Comparison of ENCODE assay signal across 10 cellular contexts in genomic region chr4:145828802-145829485, GRCh38.
A peak's percentile ranks its signal among the peaks of the same experiment; 100 is the strongest.
DNase-seq lines count a peak whose midpoint lies in the region; ATAC-seq and TF ChIP-seq lines count a peak whose summit lies in the region.
"Had no signal": no experiment of that assay in that cellular context is flagged by ENCODE, and none has a peak within 500 bp of the region (broad histone marks: within the 10 kb centered on the region; RNA-seq: fewer than 3 reads in every experiment).

No MANE protein-coding gene starts in this region.

- ATAC-seq in GM18517 (IDR thresholded peaks at IDR 0.05; ENCODE audit: unreplicated experiment): peak; percentile 90
- peak; percentile 63 for ATAC-seq in GM21381 (IDR thresholded peaks at IDR 0.05; ENCODE audit: unreplicated experiment)
- ATAC-seq in HG03139 (IDR thresholded peaks at IDR 0.05; ENCODE audit: unreplicated experiment): peak; percentile 58
- peak; percentile 73 for ATAC-seq in activated naive CD8-positive, alpha-beta T cell treated with anti-CD3 and anti-CD28 coated beads, Interleukin-2, amount 50 U/mL, for 24 hours
- ATAC-seq: gastroesophageal sphincter had no signal

- H3K36me3 ChIP-seq in tibial artery: peaks cover 0 to 23% (median 0%) of the 10 kb centered on the region in 3 donors
- H3K36me3 ChIP-seq in Caco-2 (ENCODE audit: control insufficient read depth, insufficient read depth, low read length): no peaks in the 10 kb centered on the region

- intact Hi-C loops in tibial artery (cut with DNase I; ENCODE audit: low total_unique reads): no loop called here
- intact Hi-C loops in Caco-2 (cut with micrococcal nuclease; ENCODE audit: unreplicated experiment): no loop called here

- H3K4me3 ChIP-seq in tibial artery: no peak overlapping the region
- H3K4me3 ChIP-seq in Caco-2 (ENCODE audit: low read depth, low read length): no peak overlapping the region
- H3K4me3 ChIP-seq: gastroesophageal sphincter had no signal

- H3K9me3 Mint-ChIP-seq in activated naive CD8-positive, alpha-beta T cell treated with anti-CD3 and anti-CD28 coated beads, Interleukin-2, amount 50 U/mL, for 24 hours: no peaks in the 10 kb centered on the region
- no peaks in the 10 kb centered on the region for H3K9me3 Mint-ChIP-seq in Caco-2 (ENCODE audit: unreplicated experiment)

- peak overlapping the region; percentile 93 for H3K27ac Mint-ChIP-seq in activated naive CD8-positive, alpha-beta T cell treated with anti-CD3 and anti-CD28 coated beads, Interleukin-2, amount 50 U/mL, for 24 hours
- no peak overlapping the region for H3K27ac Mint-ChIP-seq in Caco-2 (ENCODE audit: unreplicated experiment)

- H3K4me3 Mint-ChIP-seq in activated naive CD8-positive, alpha-beta T cell treated with anti-CD3 and anti-CD28 coated beads, Interleukin-2, amount 50 U/mL, for 24 hours: peak overlapping the region; percentile 59
- H3K4me3 Mint-ChIP-seq in Caco-2 (ENCODE audit: unreplicated experiment): no peak overlapping the region

- H3K27ac ChIP-seq in tibial artery: no peak overlapping the region
- H3K27ac ChIP-seq: gastroesophageal sphincter had no signal

- CTCF ChIA-PET in Caco-2 (lab: Charles Lee): no interaction called here

- no peaks in the 10 kb centered on the region for H3K27me3 ChIP-seq in tibial artery
- no peaks in the 10 kb centered on the region for H3K27me3 ChIP-seq in Caco-2 (replicated peaks; ENCODE audit: control insufficient read depth, insufficient read depth, low read length)
- H3K27me3 ChIP-seq: gastroesophageal sphincter had no signal

- POLR2A ChIA-PET in Caco-2 (lab: Charles Lee): no interaction called here

- no peaks in the 10 kb centered on the region for H3K27me3 Mint-ChIP-seq in activated naive CD8-positive, alpha-beta T cell treated with anti-CD3 and anti-CD28 coated beads, Interleukin-2, amount 50 U/mL, for 24 hours
- H3K27me3 Mint-ChIP-seq in Caco-2 (ENCODE audit: insufficient read depth, unreplicated experiment): no peaks in the 10 kb centered on the region

- H3K36me3 Mint-ChIP-seq in activated naive CD8-positive, alpha-beta T cell treated with anti-CD3 and anti-CD28 coated beads, Interleukin-2, amount 50 U/mL, for 24 hours (ENCODE audit: low read depth): peaks cover 55% of the 10 kb centered on the region
- H3K36me3 Mint-ChIP-seq in Caco-2 (ENCODE audit: insufficient read depth, unreplicated experiment): no peaks in the 10 kb centered on the region

- TF ChIP-seq CTCF in tibial artery (IDR thresholded peaks at IDR 0.05): no peak
- TF ChIP-seq CTCF in Caco-2 (IDR thresholded peaks at IDR 0.05; ENCODE audit: insufficient read depth in 1 of 2, low read depth in 1 of 2, low read length in 1 of 2, severe bottlenecking in 1 of 2, unreplicated experiment in 1 of 2): no peak

- H3K4me1 Mint-ChIP-seq in activated naive CD8-positive, alpha-beta T cell treated with anti-CD3 and anti-CD28 coated beads, Interleukin-2, amount 50 U/mL, for 24 hours: peaks cover 61% of the 10 kb centered on the region
- H3K4me1 Mint-ChIP-seq in Caco-2 (ENCODE audit: low read depth, unreplicated experiment): no peaks in the 10 kb centered on the region

- H3K4me1 ChIP-seq in tibial artery (peaks cover 0 to 9% (median 0%) of the 10 kb centered on the region in 4 donors), Caco-2 (no peaks in the 10 kb centered on the region)
- H3K4me1 ChIP-seq: gastroesophageal sphincter had no signal

- DNase-seq in activated naive CD8-positive, alpha-beta T cell treated with anti-CD3 and anti-CD28 coated beads, Interleukin-2, amount 50 U/mL, for 24 hours: no peak
- DNase-seq in tibial artery (no peak), Caco-2 (no peak), NCI-H526 treated with DMSO at 0.1 percent for 48 hours (lab: John Stamatoyannopoulos, UW) (no peak), SKM-1 (lab: John Stamatoyannopoulos, UW; ENCODE audit: unreplicated experiment) (no peak)
- DNase-seq: occipital lobe had no signal

- H3K9me3 ChIP-seq in tibial artery (no peaks in the 10 kb centered on the region), Caco-2 (no peaks in the 10 kb centered on the region)
- H3K9me3 ChIP-seq: gastroesophageal sphincter had no signal

- BruUV-seq in Caco-2 (replicated peaks; lab: Mats Ljungman, UMichigan): no TSS peak
